In the genomic region with DNA sequence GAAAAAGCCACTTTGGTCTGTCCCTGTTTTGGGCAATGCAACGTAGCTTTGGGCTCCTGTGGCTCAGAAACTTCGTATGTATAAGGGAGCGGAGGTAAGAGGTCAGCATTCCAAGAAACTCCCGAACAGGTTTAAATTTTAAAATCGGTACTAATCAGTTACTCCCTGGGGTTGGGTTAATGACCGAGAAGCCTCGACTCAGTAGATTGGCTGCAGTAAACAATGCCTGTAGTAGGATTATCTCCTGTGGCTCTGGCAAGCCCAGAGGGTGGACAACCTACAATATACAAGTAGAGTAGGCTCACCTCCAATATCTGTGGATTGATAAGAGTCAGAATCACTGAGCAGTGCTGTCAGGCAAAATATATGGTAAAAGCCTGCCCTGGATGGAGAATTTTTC, we compare ENCODE assay signal across 8 cellular contexts. TPM values are rescaled to one million over a fixed set of nuclear protein-coding genes. Genes with fewer than 3 reads are reported as not detected.
A peak's percentile ranks its signal among the peaks of the same experiment; 100 is the strongest.
DNase-seq lines count a peak whose midpoint lies in the region; ATAC-seq, FAIRE-seq and TF ChIP-seq lines count a peak whose summit lies in the region.

No MANE protein-coding gene starts in this region.

- CTCF ChIA-PET in CD4-positive, alpha-beta T cell (lab: Charles Lee) = interaction anchor here (2.0 kb wide), 1 partner anchor 42 kb away, joined by 10 read pairs; no protein-coding TSS in a partner anchor

- H3K27me3 Mint-ChIP-seq in CD4-positive, alpha-beta T cell = no peaks in the 10 kb centered on the region

- in situ Hi-C loops in brain microvascular endothelial cell (cut with HindIII; ENCODE audit: low pct_ligation_motif_present, low sequenced_read_pairs) = no loop called here

- H3K4me3 Mint-ChIP-seq in CD4-positive, alpha-beta T cell = peak overlapping the region; percentile 99

- peak overlapping the region; percentile 97 for H3K27ac Mint-ChIP-seq in CD4-positive, alpha-beta T cell

- H3K36me3 Mint-ChIP-seq in CD4-positive, alpha-beta T cell (ENCODE audit: low read depth) = peaks cover 35% of the 10 kb centered on the region

- 43 to 57% methylated on average over 7 of the region's 7 CpGs for WGBS in esophagus, 2 donors
- 66 to 71% methylated on average over 7 of the region's 7 CpGs for WGBS in pancreas, 2 donors

- ATAC-seq in CD4-positive, alpha-beta T cell (ENCODE audit: poor library complexity) = no peak
- ATAC-seq in RWPE2 (ENCODE audit: low read depth) (no peak), pancreas (no peak), GM19467 (IDR thresholded peaks at IDR 0.05; ENCODE audit: unreplicated experiment) (no peak), GM21529 (IDR thresholded peaks at IDR 0.05; ENCODE audit: unreplicated experiment) (no peak)

- H3K36me3 ChIP-seq in RWPE2 (ENCODE audit: low read depth) (peaks cover 11% of the 10 kb centered on the region), esophagus (ENCODE audit: control insufficient read depth in 2 of 2, insufficient read depth in 2 of 2, low read length in 1 of 2) (no peaks in the 10 kb centered on the region), pancreas (peaks cover 0 to 1% (median under 1%) of the 10 kb centered on the region in 3 donors), brain microvascular endothelial cell (replicated peaks) (peaks cover 1% of the 10 kb centered on the region)

- peaks cover 26% of the 10 kb centered on the region for H3K4me1 Mint-ChIP-seq in CD4-positive, alpha-beta T cell (ENCODE audit: low read depth)

- intact Hi-C loops in CD4-positive, alpha-beta T cell (cut with DNase I, micrococcal nuclease) = loop anchor here (2.0 to 10.0 kb wide), 5 partner anchors 41 to 507 kb away; a partner anchor contains a TSS
- intact Hi-C loops in pancreas (cut with DNase I) = no loop called here

- no peak for DNase-seq in CD4-positive, alpha-beta T cell
- no peak for DNase-seq in RWPE2 (ENCODE audit: low spot score)
- no peak for DNase-seq in pancreas
- no peak for DNase-seq in brain microvascular endothelial cell
- no peak for DNase-seq in NCI-H1048 (lab: John Stamatoyannopoulos, UW)

- no peaks in the 10 kb centered on the region for H3K9me3 Mint-ChIP-seq in CD4-positive, alpha-beta T cell

- H3K4me3 ChIP-seq in RWPE2 (ENCODE audit: severe bottlenecking) (no peak overlapping the region), esophagus (ENCODE audit: low read depth in 1 of 2, low read length in 2 of 2) (no peak overlapping the region), pancreas (no peak overlapping the region), brain microvascular endothelial cell (ENCODE audit: low read depth, low read length) (no peak overlapping the region)

- no peaks in the 10 kb centered on the region for H3K9me3 ChIP-seq in CD4-positive, alpha-beta T cell (ENCODE audit: control insufficient read depth, low read length)
- no peaks in the 10 kb centered on the region for H3K9me3 ChIP-seq in RWPE2 (ENCODE audit: severe bottlenecking)
- no peaks in the 10 kb centered on the region for H3K9me3 ChIP-seq in esophagus (ENCODE audit: control insufficient read depth in 2 of 2, insufficient read depth in 1 of 2, low read depth in 1 of 2, low read length in 1 of 2)
- H3K9me3 ChIP-seq in pancreas = no peaks in the 10 kb centered on the region

- no peak overlapping the region for H3K27ac ChIP-seq in CD4-positive, alpha-beta T cell (ENCODE audit: low read depth, low read length)
- H3K27ac ChIP-seq in RWPE2 (ENCODE audit: poor library complexity, severe bottlenecking) = peak overlapping the region; percentile 87
- H3K27ac ChIP-seq in esophagus (ENCODE audit: low read depth in 2 of 2, low read length in 1 of 2) = peak overlapping the region; percentile 92 to 97
- peak overlapping the region in 3 of 4 donors; percentile 92 to 99 (median 97) for H3K27ac ChIP-seq in pancreas
- no peak overlapping the region for H3K27ac ChIP-seq in brain microvascular endothelial cell

- TF ChIP-seq CTCF in CD4-positive, alpha-beta T cell (IDR thresholded peaks at IDR 0.05) = no peak
- TF ChIP-seq CTCF in RWPE2 (IDR thresholded peaks at IDR 0.05; ENCODE audit: poor library complexity, severe bottlenecking) (no peak), pancreas (IDR thresholded peaks at IDR 0.05) (no peak), brain microvascular endothelial cell (IDR thresholded peaks at IDR 0.05; ENCODE audit: low read depth, low read length, missing control alignments) (no peak)

- POLR2A ChIA-PET in CD4-positive, alpha-beta T cell (lab: Charles Lee) = interaction anchor here (1.7 to 4.3 kb wide), 8 partner anchors 10 to 83 kb away, joined by 6 to 65 read pairs (median 16); no protein-coding TSS in a partner anchor

- H3K27me3 ChIP-seq in CD4-positive, alpha-beta T cell (ENCODE audit: control insufficient read depth, insufficient read depth, low read length) = no peaks in the 10 kb centered on the region
- H3K27me3 ChIP-seq in RWPE2 (ENCODE audit: insufficient read depth, poor library complexity, severe bottlenecking) (no peaks in the 10 kb centered on the region), esophagus (ENCODE audit: control insufficient read depth in 1 of 2, insufficient read depth in 2 of 2, low read length in 2 of 2) (no peaks in the 10 kb centered on the region), pancreas (no peaks in the 10 kb centered on the region), brain microvascular endothelial cell (replicated peaks) (no peaks in the 10 kb centered on the region)

- FAIRE-seq in pancreas (lab: Jason Lieb, UNC) = no peak

- peaks cover 45% of the 10 kb centered on the region for H3K4me1 ChIP-seq in RWPE2 (ENCODE audit: insufficient read depth, poor library complexity, severe bottlenecking)
- H3K4me1 ChIP-seq in esophagus (ENCODE audit: control insufficient read depth in 2 of 2, insufficient read depth in 2 of 2, low read length in 1 of 2) = peaks cover 0 to 4% of the 10 kb centered on the region in 2 donors
- peaks cover 18 to 27% (median 23%) of the 10 kb centered on the region in 3 donors for H3K4me1 ChIP-seq in pancreas

RNA-seq across cellular contexts. Expression of a gene that starts 1.6 kb away (rescaled TPM):
- total RNA-seq in CD4-positive, alpha-beta T cell = 100 to 1,000 TPM; 128 to 131 TPM
- 1 to 10 TPM; 7.1 to 9.2 TPM for polyA plus RNA-seq in esophagus
- 10 to 100 TPM; 10.9 to 22.2 (median 13.2) TPM for total RNA-seq in pancreas
- 1 to 10 TPM; 4.9 to 7.7 TPM for polyA plus RNA-seq in pancreas

Comparison
In these comparisons a context has a peak if more than half of its experiments do, and no peak if none do; other contexts are left out.
1. H3K27ac ChIP-seq: peak in RWPE2 (single experiment), esophagus (2 of 2) and pancreas (3 of 4); none in CD4-positive, alpha-beta T cell (single experiment) and brain microvascular endothelial cell (single experiment).
2. RNA of a gene that starts 1.6 kb away (total RNA-seq): 128 to 131 TPM in CD4-positive, alpha-beta T cell; 10.9 to 22.2 TPM in pancreas; every median in the first group is over 4 times any median in the second.
3. intact Hi-C loops: an anchor here in CD4-positive, alpha-beta T cell (2.0 to 10.0 kb wide); none called in pancreas.